Comparison of ENCODE assay signal across 16 cellular contexts in genomic region chr5:40365357-40366330, GRCh38.
A peak's percentile ranks its signal among the peaks of the same experiment; 100 is the strongest.
DNase-seq lines count a peak whose midpoint lies in the region; ATAC-seq and TF ChIP-seq lines count a peak whose summit lies in the region.
"Had no signal": no experiment of that assay in that cellular context is flagged by ENCODE, and none has a peak within 500 bp of the region (broad histone marks: within the 10 kb centered on the region; RNA-seq: fewer than 3 reads in every experiment).

No MANE protein-coding gene starts in this region.

- ATAC-seq in GM18498 (IDR thresholded peaks at IDR 0.05; ENCODE audit: unreplicated experiment) (peak; percentile 94), GM21528 (IDR thresholded peaks at IDR 0.05; ENCODE audit: low FRiP score, unreplicated experiment) (peak; percentile 86), HG03159 (IDR thresholded peaks at IDR 0.05; ENCODE audit: unreplicated experiment) (peak; percentile 79), HG03521 (IDR thresholded peaks at IDR 0.05; ENCODE audit: unreplicated experiment) (no peak), HG02970 (IDR thresholded peaks at IDR 0.05; ENCODE audit: low FRiP score, unreplicated experiment) (no peak)

- intact Hi-C loops in stomach (cut with DNase I; ENCODE audit: low total_unique reads) = no loop called here

- WGBS in stomach, 5 donors = 29 to 65% (median 47%) methylated on average over 2 of the region's 2 CpGs

- H3K4me3 ChIP-seq in stomach = no peak overlapping the region
- H3K4me3 ChIP-seq: transverse colon had no signal

- H3K9me3 ChIP-seq in stomach = peaks cover 0 to 5% (median 0%) of the 10 kb centered on the region in 4 donors
- H3K9me3 ChIP-seq: transverse colon had no signal

- no peaks in the 10 kb centered on the region for H3K27me3 ChIP-seq in stomach
- H3K27me3 ChIP-seq: transverse colon had no signal

- no peaks in the 10 kb centered on the region for H3K36me3 ChIP-seq in stomach
- H3K36me3 ChIP-seq: transverse colon had no signal

- no peak for TF ChIP-seq CTCF in stomach (IDR thresholded peaks at IDR 0.05)

- DNase-seq in SIG-M5 treated with dmso at 0.1 percent for 504 hours (lab: John Stamatoyannopoulos, UW; ENCODE audit: unreplicated experiment) = peak; percentile 62
- no peak for DNase-seq in stomach
- no peak for DNase-seq in iPS-NIHi11 (ENCODE audit: low spot score)
- DNase-seq: cortex of kidney, HCEC 1CT, islet precursor cell, naive B cell, NCI-H2029 treated with DMSO at 0.1 percent for 48 hours, OCI-M1, T1000, transverse colon had no signal

- TF ChIP-seq POLR2A in stomach (IDR thresholded peaks at IDR 0.05) = no peak

- TF ChIP-seq EP300 in stomach (IDR thresholded peaks at IDR 0.05) = no peak

- H3K4me1 ChIP-seq in stomach = no peaks in the 10 kb centered on the region
- H3K4me1 ChIP-seq: transverse colon had no signal

- H3K27ac ChIP-seq in stomach = no peak overlapping the region
- H3K27ac ChIP-seq: transverse colon had no signal

Comparison
In these comparisons a context has a peak if more than half of its experiments do, and no peak if none do; other contexts are left out.
1. ATAC-seq: peak in GM18498 (single experiment), GM21528 (single experiment) and HG03159 (single experiment); none in HG03521 (single experiment) and HG02970 (single experiment).